ENCODE assay signal across 2 cellular contexts in genomic region chr19:10685210-10685609, GRCh38.
TF ChIP-seq lines count a peak whose summit lies in the region.

No MANE protein-coding gene starts in this region.

TF ChIP-seq in HepG2, 621 proteins besides CTCF, POLR2A, EP300 and RAD21:
- TF ChIP-seq ZNF605 (CRISPR knock-in tag; IDR thresholded peaks at IDR 0.05), result no peak
- peak; percentile 38 for TF ChIP-seq RBM22 (optimal IDR thresholded peaks at IDR 0.05; ENCODE audit: low read length)

TF ChIP-seq in K562, 482 proteins besides CTCF, POLR2A, EP300 and RAD21:
- TF ChIP-seq KDM1A (IDR thresholded peaks at IDR 0.05), result no peak
- TF ChIP-seq MXD1 (CRISPR knock-in tag; IDR thresholded peaks at IDR 0.05; ENCODE audit: borderline replicate concordance, poor library complexity, severe bottlenecking), result no peak
- TF ChIP-seq ETV1 (tag; conservative IDR thresholded peaks at IDR 0.05; ENCODE audit: low read depth), result no peak
- TF ChIP-seq GTF2F1 (IDR thresholded peaks at IDR 0.05; ENCODE audit: low read depth, low read length), result no peak
- TF ChIP-seq KLF16 (IDR thresholded peaks at IDR 0.05), result no peak
- no peak for TF ChIP-seq KLF13 (tag; IDR thresholded peaks at IDR 0.05; ENCODE audit: borderline replicate concordance, low read depth)
- TF ChIP-seq TAF1 (IDR thresholded peaks at IDR 0.05; ENCODE audit: control insufficient read depth, extremely low read depth, insufficient read depth, low read length, severe bottlenecking), result no peak
- no peak for TF ChIP-seq ZNF511 (CRISPR knock-in tag; IDR thresholded peaks at IDR 0.05)
- no peak for TF ChIP-seq BDP1 (IDR thresholded peaks at IDR 0.05; ENCODE audit: insufficient read depth, insufficient read length)
- TF ChIP-seq MAFF (IDR thresholded peaks at IDR 0.05; ENCODE audit: low read length), result no peak
- TF ChIP-seq CLOCK (CRISPR knock-in tag; IDR thresholded peaks at IDR 0.05; ENCODE audit: borderline replicate concordance), result no peak
- no peak for TF ChIP-seq ZNF174 (CRISPR knock-in tag; IDR thresholded peaks at IDR 0.05)
- no peak for TF ChIP-seq HIVEP1 (CRISPR knock-in tag; IDR thresholded peaks at IDR 0.05)
- TF ChIP-seq FOXJ3 (CRISPR knock-in tag; IDR thresholded peaks at IDR 0.05), result no peak
- no peak for TF ChIP-seq DPF2 (IDR thresholded peaks at IDR 0.05)
- no peak for TF ChIP-seq ZNF740 (CRISPR knock-in tag; IDR thresholded peaks at IDR 0.05)
- no peak for TF ChIP-seq ZNF740 (tag; IDR thresholded peaks at IDR 0.05)
TF ChIP-seq in K562: peak in this region for 0.
